ENCODE assay signal across 8 cellular contexts in the genomic region with DNA sequence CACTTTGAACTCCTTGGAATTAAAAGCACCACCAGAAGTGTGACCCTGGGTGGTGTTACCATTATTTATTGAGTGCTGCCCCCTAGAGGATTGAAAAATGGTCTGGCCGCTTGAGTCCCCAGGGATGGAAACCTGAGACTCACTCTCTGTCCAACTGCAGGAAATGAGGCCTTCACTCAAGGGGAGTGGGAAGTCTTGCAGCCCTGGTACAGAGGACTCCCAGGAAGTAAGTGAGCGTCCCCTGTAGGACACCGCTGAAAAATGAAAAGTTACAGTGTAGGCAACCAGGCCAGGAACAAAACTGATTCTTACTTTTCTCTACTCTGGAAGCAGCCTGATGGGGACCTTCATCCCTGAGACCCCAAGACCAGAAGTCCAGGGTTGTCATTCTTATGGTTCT. TPM values are rescaled to one million over a fixed set of nuclear protein-coding genes. Genes with fewer than 3 reads are reported as not detected.
DNase-seq lines count a peak whose midpoint lies in the region; ATAC-seq and TF ChIP-seq lines count a peak whose summit lies in the region.

No MANE protein-coding gene starts in this region.

- no peaks in the 10 kb centered on the region for H3K27me3 ChIP-seq in cardiac muscle cell

- intact Hi-C loops in sciatic nerve (cut with DNase I) = loop anchor here (5.0 to 10.0 kb wide), 2 partner anchors 205 to 1348 kb away; no protein-coding TSS in a partner anchor

- H3K4me1 ChIP-seq in cardiac muscle cell (ENCODE audit: low read depth) = peaks cover 16% of the 10 kb centered on the region

- DNase-seq in GM12864 (ENCODE audit: low read depth) = peak; percentile 22
- peak; percentile 97 for DNase-seq in H4 (ENCODE audit: low spot score)
- peak; percentile 60 to 61 for DNase-seq in Kasumi-1 (lab: John Stamatoyannopoulos, UW)
- peak; percentile 33 for DNase-seq in OCI-M2 (lab: John Stamatoyannopoulos, UW; ENCODE audit: unreplicated experiment)
- DNase-seq in activated naive CD4-positive, alpha-beta T cell treated with Interleukin-2 at 50 U/mL for 16 hours = peak; percentile 32
- peak; percentile 90 to 96 for DNase-seq in cardiac muscle cell (ENCODE audit: low read depth in 1 of 2, low spot score in 1 of 2)
- DNase-seq in sciatic nerve (ENCODE audit: low spot score) = no peak
- DNase-seq in Ammon's horn (ENCODE audit: low spot score) = no peak

- no peak overlapping the region for H3K4me3 ChIP-seq in GM12864 (ENCODE audit: low read depth, low read length)
- no peak overlapping the region for H3K4me3 ChIP-seq in cardiac muscle cell

- H3K9me3 ChIP-seq in cardiac muscle cell (ENCODE audit: low read depth) = no peaks in the 10 kb centered on the region

- peak; percentile 13 for ATAC-seq in sciatic nerve

- peak; percentile 71 for TF ChIP-seq CTCF in GM12864 (IDR thresholded peaks at IDR 0.05; ENCODE audit: low read depth, low read length, missing control alignments)
- TF ChIP-seq CTCF in cardiac muscle cell (IDR thresholded peaks at IDR 0.05; ENCODE audit: low read depth, low read length) = peak; percentile 75

- H3K36me3 ChIP-seq in cardiac muscle cell = no peaks in the 10 kb centered on the region

- no peak overlapping the region for H3K27ac ChIP-seq in cardiac muscle cell

RNA-seq across cellular contexts. Expression of a gene that starts 2.2 kb away (rescaled TPM):
- total RNA-seq in H4 (2014; rRNA removed; shearing (Covaris generic)) = 9.9 and 13.9 TPM in 2 replicates
- 41.6 and 166 TPM in 2 replicates for total RNA-seq in cardiac muscle cell
- polyA plus RNA-seq in cardiac muscle cell = 35.2 and 118 TPM in 2 replicates
- 316 TPM for total RNA-seq in sciatic nerve

Comparison
In these comparisons a context has a peak if more than half of its experiments do, and no peak if none do; other contexts are left out.
1. DNase-seq: peak in GM12864 (single experiment), H4 (single experiment), Kasumi-1 (2 of 2), OCI-M2 (single experiment), activated naive CD4-positive, alpha-beta T cell treated with Interleukin-2 at 50 U/mL for 16 hours (single experiment) and cardiac muscle cell (2 of 2); none in sciatic nerve (single experiment) and Ammon's horn (single experiment).